Comparison of ENCODE assay signal across 7 cellular contexts in the genomic region with DNA sequence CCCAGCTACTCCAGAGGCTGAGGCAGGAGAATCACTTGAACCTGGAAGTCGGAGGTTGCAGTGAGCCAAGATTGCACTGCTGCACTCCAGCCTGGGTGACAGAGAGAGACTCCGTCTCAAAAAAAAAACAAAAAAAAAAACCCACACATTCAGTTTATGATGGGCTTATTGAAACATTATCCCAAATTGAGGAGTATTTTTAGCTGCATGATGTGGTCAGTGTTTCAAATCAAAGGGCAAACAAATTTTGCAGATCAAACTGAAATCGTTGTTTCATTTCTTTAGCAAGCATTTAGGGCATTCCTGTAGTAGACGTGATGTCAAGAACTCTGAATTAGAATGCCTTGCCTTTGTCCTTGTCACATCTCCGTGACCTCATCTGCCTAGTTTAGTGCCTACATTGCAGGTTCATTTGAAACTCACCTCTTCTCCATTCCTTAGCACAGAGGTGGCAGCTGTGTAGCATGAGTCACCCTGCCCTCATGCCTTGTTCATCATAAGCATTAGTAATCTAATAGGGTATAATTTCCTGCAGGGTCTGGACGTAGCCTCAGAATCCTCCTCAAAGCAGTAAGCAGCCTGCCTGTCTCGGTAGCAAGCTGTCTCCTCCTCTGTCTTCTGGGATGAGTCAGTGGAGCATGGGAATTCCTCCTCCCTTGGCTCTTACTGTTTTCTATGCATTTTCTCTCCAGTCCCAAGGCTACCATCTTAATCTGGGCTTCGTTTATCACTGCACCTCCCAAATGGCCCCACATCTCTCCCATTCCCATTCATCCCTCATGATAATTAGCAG.
DNase-seq lines count a peak whose midpoint lies in the region; ATAC-seq and TF ChIP-seq lines count a peak whose summit lies in the region.

No MANE protein-coding gene starts in this region.

- H3K4me3 ChIP-seq in fibroblast of lung (replicated peaks in 1 of 4; ENCODE audit: control extremely low read depth in 1 of 4, insufficient read depth in 1 of 4, low read depth in 3 of 4, low read length in 4 of 4), result no peak overlapping the region
- no peak overlapping the region for H3K4me3 ChIP-seq in stomach

- intact Hi-C loops in stomach (cut with DNase I; ENCODE audit: low total_unique reads), result no loop called here

- peaks cover 7% of the 10 kb centered on the region for H3K4me1 ChIP-seq in fibroblast of lung (ENCODE audit: control insufficient read depth, extremely low read depth, insufficient read depth, low read length)
- peaks cover 0 to 4% (median 0%) of the 10 kb centered on the region in 4 donors for H3K4me1 ChIP-seq in stomach

- H3K36me3 ChIP-seq in fibroblast of lung (ENCODE audit: control insufficient read depth, insufficient read depth, low read length) (peaks cover 3% of the 10 kb centered on the region), stomach (peaks cover 11 to 91% (median 89%) of the 10 kb centered on the region in 4 donors)

- no peaks in the 10 kb centered on the region for H3K27me3 ChIP-seq in fibroblast of lung (ENCODE audit: control insufficient read depth, insufficient read depth, low read length)
- no peaks in the 10 kb centered on the region for H3K27me3 ChIP-seq in stomach

- H3K9ac ChIP-seq in fibroblast of lung (ENCODE audit: insufficient read depth, low read length), result no peak overlapping the region

- no peak for TF ChIP-seq POLR2A in stomach (IDR thresholded peaks at IDR 0.05)

- no peak overlapping the region for H2AFZ ChIP-seq in fibroblast of lung (ENCODE audit: low read length)

- H4K20me1 ChIP-seq in fibroblast of lung (ENCODE audit: control insufficient read depth, extremely low read depth, insufficient read depth, low read length), result no peaks in the 10 kb centered on the region

- TF ChIP-seq CTCF in fibroblast of lung (conservative IDR thresholded peaks at IDR 0.05 in 1 of 2, IDR thresholded peaks at IDR 0.05 in 1 of 2; ENCODE audit: low read depth in 1 of 2, low read length in 2 of 2) (no peak), stomach (IDR thresholded peaks at IDR 0.05) (no peak)

- 81 to 93% (median 87%) methylated on average over 8 of the region's 8 CpGs for WGBS in stomach, 5 donors

- H3K79me2 ChIP-seq in fibroblast of lung (ENCODE audit: control insufficient read depth, insufficient read depth, low read length), result peaks cover 4% of the 10 kb centered on the region

- H3K4me2 ChIP-seq in fibroblast of lung (ENCODE audit: extremely low read depth, insufficient read depth, low read length), result peak overlapping the region; percentile 52

- H3K27ac ChIP-seq in fibroblast of lung (ENCODE audit: insufficient read depth, low read length) (peak overlapping the region; percentile 3), stomach (no peak overlapping the region), substantia nigra (ENCODE audit: low read depth, low read length, poor library complexity, severe bottlenecking) (no peak overlapping the region)

- ATAC-seq in GM21737 (IDR thresholded peaks at IDR 0.05; ENCODE audit: unreplicated experiment), result no peak

- DNase-seq in HCEC 1CT (peak; percentile 92), SW 1271 (lab: John Stamatoyannopoulos, UW) (peak; percentile 75 to 89), fibroblast of lung (ENCODE audit: low read depth in 2 of 2) (peak; percentile 87 to 94), stomach (no peak), substantia nigra (lab: John Stamatoyannopoulos, UW) (no peak)
- DNase-seq in stimulated activated CD4-positive, alpha-beta T cell treated with anti-CD3 and anti-CD28 coated beads, Interleukin-2, amount 100 ng/mL, for 48 hours, result peak; percentile 10 to 18

- no peaks in the 10 kb centered on the region for H3K9me3 ChIP-seq in fibroblast of lung (ENCODE audit: control insufficient read depth, insufficient read depth, low read depth, low read length)
- H3K9me3 ChIP-seq in stomach, result no peaks in the 10 kb centered on the region

- no peak for TF ChIP-seq EP300 in stomach (IDR thresholded peaks at IDR 0.05)

Comparison
In these comparisons a context has a peak if more than half of its experiments do, and no peak if none do; other contexts are left out.
1. DNase-seq: peak in HCEC 1CT (single experiment), SW 1271 (2 of 2), fibroblast of lung (2 of 2) and stimulated activated CD4-positive, alpha-beta T cell treated with anti-CD3 and anti-CD28 coated beads, Interleukin-2, amount 100 ng/mL, for 48 hours (2 of 2); none in stomach (single experiment) and substantia nigra (0 of 49).